31 cellular contexts compared by ENCODE assay signal in genomic region chr1:39655578-39656268, GRCh38. TPM values are rescaled to one million over a fixed set of nuclear protein-coding genes. Genes with fewer than 3 reads are reported as not detected.
"Had no signal": no experiment of that assay in that cellular context is flagged by ENCODE, and none has a peak within 500 bp of the region (broad histone marks: within the 10 kb centered on the region; RNA-seq: fewer than 3 reads in every experiment).

No MANE protein-coding gene starts in this region.

- H3K27me3 ChIP-seq: adrenal gland, body of pancreas, breast epithelium, MG63 had no signal

- H3K4me3 ChIP-seq: adrenal gland, body of pancreas, breast epithelium, MG63 had no signal

- H3K36me3 ChIP-seq: adrenal gland, breast epithelium, MG63, WERI-Rb-1 had no signal

- ATAC-seq: activated CD8-positive, alpha-beta T cell treated with anti-CD3 and anti-CD28 coated beads for 36 hours; activated naive CD4-positive, alpha-beta T cell treated with anti-CD3 and anti-CD28 coated beads, Interleukin-2, amount 50 U/mL, for 72 hours; body of pancreas; Panc1 had no signal

- H3K27ac Mint-ChIP-seq: activated CD8-positive, alpha-beta T cell treated with anti-CD3 and anti-CD28 coated beads for 36 hours; activated naive CD4-positive, alpha-beta T cell treated with anti-CD3 and anti-CD28 coated beads for 36 hours; activated naive CD4-positive, alpha-beta T cell treated with anti-CD3 and anti-CD28 coated beads, Interleukin-2, amount 50 U/mL, for 72 hours; activated T-cell treated with anti-CD3 and anti-CD28 coated beads, Interleukin-2, amount 50 U/mL, for 24 hours; activated T-helper 1 cell treated with anti-CD3 and anti-CD28 coated beads, Interleukin-12 subunit alpha, Interleukin-12 subunit beta, Interleukin-2, Interleukin-4 antibody, amounts not matched to agents 30 ng/mL and 10 ng/mL and 1 ng/mL, durations not matched to agents 14 hours and 24 hours and 36 hours had no signal

- H3K36me3 Mint-ChIP-seq: activated naive CD4-positive, alpha-beta T cell treated with anti-CD3 and anti-CD28 coated beads, Interleukin-2, amount 50 U/mL, for 72 hours had no signal

- H3K4me1 ChIP-seq: breast epithelium had no signal

- DNase-seq: activated CD4-positive, alpha-beta T cell treated with anti-CD3 and anti-CD28 coated beads for 1 hour; activated CD4-positive, alpha-beta T cell treated with anti-CD3 and anti-CD28 coated beads for 48 hours; activated CD4-positive, alpha-beta T cell treated with anti-CD3 and anti-CD28 coated beads, Interleukin-2, amount 50 U/mL, for 4 hours; activated CD4-positive, CD25-positive, alpha-beta regulatory T cell; activated CD8-positive, alpha-beta T cell treated with anti-CD3 and anti-CD28 coated beads for 36 hours; activated gamma-delta T cell treated with Interleukin-2 at 50 U/mL for 16 hours; activated naive CD4-positive, alpha-beta T cell treated with anti-CD3 and anti-CD28 coated beads for 36 hours; activated T-cell treated with anti-CD3 and anti-CD28 coated beads, Interleukin-2, amount 50 U/mL, for 24 hours; body of pancreas; Kasumi-1; MG63; NCI-H1048; NCI-H1105 treated with DMSO at 0.1 percent for 48 hours; NCI-H1436; NCI-H2029; NCI-H345; NCI-H524 treated with DMSO at 0.1 percent for 48 hours; SHP77 treated with DMSO at 0.1 percent for 48 hours; T1000; WERI-Rb-1 had no signal

- H3K4me3 Mint-ChIP-seq: activated CD8-positive, alpha-beta T cell treated with anti-CD3 and anti-CD28 coated beads for 36 hours; activated naive CD4-positive, alpha-beta T cell treated with anti-CD3 and anti-CD28 coated beads for 36 hours; activated T-cell treated with anti-CD3 and anti-CD28 coated beads, Interleukin-2, amount 50 U/mL, for 24 hours; activated T-helper 1 cell treated with anti-CD3 and anti-CD28 coated beads, Interleukin-12 subunit alpha, Interleukin-12 subunit beta, Interleukin-2, Interleukin-4 antibody, amounts not matched to agents 30 ng/mL and 10 ng/mL and 1 ng/mL, durations not matched to agents 14 hours and 24 hours and 36 hours had no signal

- H3K27ac ChIP-seq: adrenal gland, body of pancreas, breast epithelium, WERI-Rb-1 had no signal

- H3K9me3 Mint-ChIP-seq: activated CD8-positive, alpha-beta T cell treated with anti-CD3 and anti-CD28 coated beads for 36 hours; activated naive CD4-positive, alpha-beta T cell treated with anti-CD3 and anti-CD28 coated beads for 36 hours; activated naive CD4-positive, alpha-beta T cell treated with anti-CD3 and anti-CD28 coated beads, Interleukin-2, amount 50 U/mL, for 72 hours; activated T-cell treated with anti-CD3 and anti-CD28 coated beads, Interleukin-2, amount 50 U/mL, for 24 hours; activated T-helper 1 cell treated with anti-CD3 and anti-CD28 coated beads, Interleukin-12 subunit alpha, Interleukin-12 subunit beta, Interleukin-2, Interleukin-4 antibody, amounts not matched to agents 30 ng/mL and 10 ng/mL and 1 ng/mL, durations not matched to agents 14 hours and 24 hours and 36 hours had no signal

- H3K9me3 ChIP-seq: adrenal gland, body of pancreas, breast epithelium, MG63 had no signal

RNA-seq across cellular contexts. Expression of gene NT5C1A, which starts 16.2 kb away (rescaled TPM):
- total RNA-seq: activated CD8-positive, alpha-beta memory T cell treated with anti-CD3 and anti-CD28 coated beads for 36 hours; activated naive CD4-positive, alpha-beta T cell treated with anti-CD3 and anti-CD28 coated beads for 36 hours; NCI-H460; RPMI7951; T-helper 2 cell treated with Interferon-gamma antibody and Interleukin-4, amounts not matched to agents 100 ng/mL and 5 ng/mL, for 36 hours had no signal

RNA-seq across cellular contexts. Expression of gene HEYL, which starts 16.3 kb away (rescaled TPM):
- total RNA-seq: RPMI7951; SK-MEL-5; T-helper 1 cell treated with Interleukin-12 subunit alpha and Interleukin-12 subunit beta and Interleukin-4 antibody, amounts not matched to agents 30 ng/mL and 1 ng/mL, for 36 hours had no signal

RNA-seq across cellular contexts. Expression of gene HPCAL4, which starts 35.5 kb away (rescaled TPM):
- total RNA-seq: breast epithelium had no signal
